Comparison of ENCODE assay signal across 7 cellular contexts in genomic region chr7:155644971-155645509, GRCh38. TPM values are rescaled to one million over a fixed set of nuclear protein-coding genes. Genes with fewer than 3 reads are reported as not detected.
DNase-seq lines count a peak whose midpoint lies in the region; ATAC-seq lines count a peak whose summit lies in the region.

No MANE protein-coding gene starts in this region.

- peak overlapping the region; percentile 56 for H3K4me2 ChIP-seq in mesendoderm (ENCODE audit: low read length)

- H3K36me3 Mint-ChIP-seq in activated CD4-positive, alpha-beta T cell treated with anti-CD3 and anti-CD28 coated beads, Interleukin-2, amount 10 ng/mL, durations not matched to agents 24 days and 14 days (ENCODE audit: low read depth), result peaks cover 70% of the 10 kb centered on the region

- H3K18ac ChIP-seq in mesendoderm (ENCODE audit: low read length), result peak overlapping the region; percentile 54

- H2AK5ac ChIP-seq in mesendoderm (ENCODE audit: low read length), result no peak overlapping the region

- peak; percentile 25 for DNase-seq in HCEC 1CT
- peak; percentile 14 for DNase-seq in LoVo (ENCODE audit: low spot score)
- DNase-seq in activated CD4-positive, alpha-beta T cell treated with anti-CD3 and anti-CD28 coated beads, Interleukin-2, amount 10 ng/mL, durations not matched to agents 24 days and 14 days, result no peak
- peak; percentile 39 for DNase-seq in effector CD8-positive, alpha-beta T cell (lab: John Stamatoyannopoulos, UW)
- DNase-seq in mesendoderm, result peak; percentile 63
- DNase-seq in stimulated activated CD8-positive, alpha-beta memory T cell treated with anti-CD3 and anti-CD28 coated beads, Interleukin-4, amount 100 ng/mL, for 48 hours, result peak; percentile 60

- peak overlapping the region; percentile 97 for H3K27ac Mint-ChIP-seq in activated CD4-positive, alpha-beta T cell treated with anti-CD3 and anti-CD28 coated beads, Interleukin-2, amount 10 ng/mL, durations not matched to agents 24 days and 14 days

- H2BK120ac ChIP-seq in mesendoderm (ENCODE audit: low read depth, low read length), result peak overlapping the region; percentile 10

- H3K4me3 ChIP-seq in mesendoderm (ENCODE audit: low read length), result peak overlapping the region; percentile 99

- H3K79me1 ChIP-seq in mesendoderm (ENCODE audit: low read length), result peaks cover 16% of the 10 kb centered on the region

- no peak overlapping the region for H4K8ac ChIP-seq in mesendoderm (ENCODE audit: low read depth, low read length)

- peak overlapping the region; percentile 95 for H3K9ac ChIP-seq in mesendoderm (ENCODE audit: low read length)

- peak overlapping the region; percentile 100 for H3K56ac ChIP-seq in mesendoderm (ENCODE audit: low read length)

- peak overlapping the region; percentile 92 for H3K4me3 Mint-ChIP-seq in activated CD4-positive, alpha-beta T cell treated with anti-CD3 and anti-CD28 coated beads, Interleukin-2, amount 10 ng/mL, durations not matched to agents 24 days and 14 days

- no peaks in the 10 kb centered on the region for H3K27me3 Mint-ChIP-seq in activated CD4-positive, alpha-beta T cell treated with anti-CD3 and anti-CD28 coated beads, Interleukin-2, amount 10 ng/mL, durations not matched to agents 24 days and 14 days

- no peak overlapping the region for H2BK15ac ChIP-seq in mesendoderm (replicated peaks; ENCODE audit: low read depth)

- H4K5ac ChIP-seq in mesendoderm (ENCODE audit: low read length), result no peak overlapping the region

- H3K4me1 Mint-ChIP-seq in activated CD4-positive, alpha-beta T cell treated with anti-CD3 and anti-CD28 coated beads, Interleukin-2, amount 10 ng/mL, durations not matched to agents 24 days and 14 days, result peaks cover 39% of the 10 kb centered on the region

- no CpG with 5 or more reads among the region's 22 CpGs for WGBS in mesendoderm (ENCODE audit: extremely low coverage, insufficient coverage, low lambda C conversion rate)

- H3K9me3 Mint-ChIP-seq in activated CD4-positive, alpha-beta T cell treated with anti-CD3 and anti-CD28 coated beads, Interleukin-2, amount 10 ng/mL, durations not matched to agents 24 days and 14 days, result peaks cover 11% of the 10 kb centered on the region

- H3K79me2 ChIP-seq in mesendoderm (ENCODE audit: control insufficient read depth, insufficient read depth, low read length), result peaks cover 50% of the 10 kb centered on the region

- H3K23ac ChIP-seq in mesendoderm (ENCODE audit: low read length), result peak overlapping the region; percentile 91

- H3K36me3 ChIP-seq in mesendoderm (ENCODE audit: control insufficient read depth, insufficient read depth, low read length), result no peaks in the 10 kb centered on the region

- H2BK5ac ChIP-seq in mesendoderm (ENCODE audit: low read length), result peak overlapping the region; percentile 77

- intact Hi-C loops in activated CD4-positive, alpha-beta T cell treated with anti-CD3 and anti-CD28 coated beads, Interleukin-2, amount 10 ng/mL, durations not matched to agents 24 days and 14 days (cut with micrococcal nuclease), result loop anchor here (1.0 to 10.0 kb wide), 9 partner anchors 15 to 1490 kb away; partner anchors contain the start of genes INSIG1, PAXIP1 and UBE3C

- H3K4me1 ChIP-seq in mesendoderm (ENCODE audit: control insufficient read depth, low read depth, low read length), result peaks cover 3% of the 10 kb centered on the region

- no peaks in the 10 kb centered on the region for H3K27me3 ChIP-seq in mesendoderm (ENCODE audit: insufficient read depth, low read length, poor library complexity)

- peak overlapping the region; percentile 95 for H3K27ac ChIP-seq in mesendoderm (ENCODE audit: low read depth, low read length)

- peak; percentile 17 for ATAC-seq in GM18499 (IDR thresholded peaks at IDR 0.05; ENCODE audit: insufficient read depth, unreplicated experiment)

- peak overlapping the region; percentile 92 for H3K4ac ChIP-seq in mesendoderm (ENCODE audit: low read depth, low read length)

RNA-seq across cellular contexts. Expression of gene RBM33, which starts 0.6 kb away (rescaled TPM):
- total RNA-seq in activated CD4-positive, alpha-beta T cell treated with anti-CD3 and anti-CD28 coated beads, Interleukin-2, amount 10 ng/mL, durations not matched to agents 24 days and 14 days, result 77.2 and 79.5 TPM in 2 replicates
- polyA plus RNA-seq in mesendoderm (2013, experiment 1 of 2), result 25.3 TPM
- 25.6 TPM for polyA plus RNA-seq in mesendoderm (2013, experiment 2 of 2)
